In genomic region chr6:37176268-37177082, GRCh38 we compare ENCODE assay signal across 12 cellular contexts. TPM values are rescaled to one million over a fixed set of nuclear protein-coding genes. Genes with fewer than 3 reads are reported as not detected.
DNase-seq lines count a peak whose midpoint lies in the region; ATAC-seq and TF ChIP-seq lines count a peak whose summit lies in the region.
"Had no signal": no experiment of that assay in that cellular context is flagged by ENCODE, and none has a peak within 500 bp of the region (broad histone marks: within the 10 kb centered on the region; RNA-seq: fewer than 3 reads in every experiment).

No MANE protein-coding gene starts in this region.

- no peak for DNase-seq in stimulated activated naive CD8-positive, alpha-beta T cell treated with anti-CD3 and anti-CD28 coated beads, Interleukin-15, Interleukin-2, amounts not matched to agents 100 U/mL and 50 U/mL, for 24 hours
- DNase-seq in T-helper 17 cell = no peak
- peak; percentile 50 for DNase-seq in epithelial cell of esophagus (ENCODE audit: low read depth)
- no peak for DNase-seq in mesenchymal stem cell
- no peak for DNase-seq in HAP-1 (ENCODE audit: low spot score in 2 of 2)
- DNase-seq: mammary epithelial cell, NCI-H1417, SW 1271 had no signal

- H3K14ac ChIP-seq in mesenchymal stem cell (ENCODE audit: low read length in 2 of 2) = no peak overlapping the region

- H2AFZ ChIP-seq in mesenchymal stem cell (ENCODE audit: low read depth, low read length) = no peak overlapping the region

- H3K4ac ChIP-seq in mesenchymal stem cell (ENCODE audit: low read depth in 1 of 2, low read length in 2 of 2) = no peak overlapping the region

- no peaks in the 10 kb centered on the region for H3K27me3 ChIP-seq in mesenchymal stem cell (ENCODE audit: control insufficient read depth in 1 of 2, insufficient read depth in 1 of 2, low read length in 2 of 2)
- H3K27me3 ChIP-seq in HAP-1 (ENCODE audit: low read depth) = no peaks in the 10 kb centered on the region
- H3K27me3 ChIP-seq: breast epithelium had no signal

- no peak overlapping the region for H2BK120ac ChIP-seq in mesenchymal stem cell (ENCODE audit: low read depth, low read length)

- H3K18ac ChIP-seq in mesenchymal stem cell (ENCODE audit: low read depth in 1 of 2, low read length in 2 of 2) = no peak overlapping the region

- H3K79me1 ChIP-seq in mesenchymal stem cell (replicated peaks; ENCODE audit: low read length, poor library complexity, severe bottlenecking) = peaks cover 25% of the 10 kb centered on the region

- H2BK15ac ChIP-seq in mesenchymal stem cell (ENCODE audit: low read depth, poor library complexity, severe bottlenecking) = no peak overlapping the region

- TF ChIP-seq CTCF in epithelial cell of esophagus (IDR thresholded peaks at IDR 0.05; ENCODE audit: insufficient read depth, low read depth, low read length, missing control alignments) = no peak

- H2BK12ac ChIP-seq in mesenchymal stem cell (ENCODE audit: low read length in 2 of 2) = no peak overlapping the region

- H3K9me3 ChIP-seq in T-helper 17 cell (ENCODE audit: control insufficient read depth, low read length, poor library complexity, severe bottlenecking) (no peaks in the 10 kb centered on the region), mesenchymal stem cell (ENCODE audit: control insufficient read depth, low read length) (no peaks in the 10 kb centered on the region), HAP-1 (no peaks in the 10 kb centered on the region)
- H3K9me3 ChIP-seq: breast epithelium had no signal

- peaks cover 9% of the 10 kb centered on the region for H3K4me1 ChIP-seq in mesenchymal stem cell (ENCODE audit: control insufficient read depth, insufficient read depth, low read depth, low read length)
- peaks cover 3% of the 10 kb centered on the region; the same call in 1 of the 2 replicates for H3K4me1 ChIP-seq in HAP-1

- no peak overlapping the region for H3K27ac ChIP-seq in mesenchymal stem cell (ENCODE audit: low read length, poor library complexity, severe bottlenecking)
- H3K27ac ChIP-seq: breast epithelium had no signal

- H3K4me1 Mint-ChIP-seq in stimulated activated naive CD8-positive, alpha-beta T cell treated with anti-CD3 and anti-CD28 coated beads, Interleukin-15, Interleukin-2, amounts not matched to agents 100 ng/mL and 50 ng/mL, for 24 hours (ENCODE audit: low read depth) = peaks cover 66% of the 10 kb centered on the region
- peaks cover 51% of the 10 kb centered on the region for H3K4me1 Mint-ChIP-seq in T-helper 17 cell

- no peak overlapping the region for H4K8ac ChIP-seq in mesenchymal stem cell (ENCODE audit: low read length)

- no peaks in the 10 kb centered on the region for H3K27me3 Mint-ChIP-seq in stimulated activated naive CD8-positive, alpha-beta T cell treated with anti-CD3 and anti-CD28 coated beads, Interleukin-15, Interleukin-2, amounts not matched to agents 100 ng/mL and 50 ng/mL, for 24 hours
- no peaks in the 10 kb centered on the region for H3K27me3 Mint-ChIP-seq in T-helper 17 cell

- H2BK5ac ChIP-seq in mesenchymal stem cell (ENCODE audit: low read depth, low read length, poor library complexity, severe bottlenecking) = no peak overlapping the region

- in situ Hi-C loops in HAP-1 (cut with MboI; ENCODE audit: low sequenced_read_pairs) = loop anchor here (10.0 kb wide), 1 partner anchor 152 kb away; no protein-coding TSS in a partner anchor

- H3K27ac Mint-ChIP-seq in stimulated activated naive CD8-positive, alpha-beta T cell treated with anti-CD3 and anti-CD28 coated beads, Interleukin-15, Interleukin-2, amounts not matched to agents 100 ng/mL and 50 ng/mL, for 24 hours = peak overlapping the region; percentile 92
- peak overlapping the region; percentile 99 for H3K27ac Mint-ChIP-seq in T-helper 17 cell

- H3K4me3 Mint-ChIP-seq in stimulated activated naive CD8-positive, alpha-beta T cell treated with anti-CD3 and anti-CD28 coated beads, Interleukin-15, Interleukin-2, amounts not matched to agents 100 ng/mL and 50 ng/mL, for 24 hours = no peak overlapping the region
- H3K4me3 Mint-ChIP-seq in T-helper 17 cell = peak overlapping the region; percentile 43

- H3K36me3 Mint-ChIP-seq in stimulated activated naive CD8-positive, alpha-beta T cell treated with anti-CD3 and anti-CD28 coated beads, Interleukin-15, Interleukin-2, amounts not matched to agents 100 ng/mL and 50 ng/mL, for 24 hours (ENCODE audit: low read depth) = peaks cover 54% of the 10 kb centered on the region
- H3K36me3 Mint-ChIP-seq in T-helper 17 cell (ENCODE audit: low read depth) = peaks cover 20% of the 10 kb centered on the region

- ATAC-seq in stimulated activated naive CD8-positive, alpha-beta T cell treated with anti-CD3 and anti-CD28 coated beads, Interleukin-15, Interleukin-2, amounts not matched to agents 100 U/mL and 50 U/mL, for 24 hours = no peak
- ATAC-seq in T-helper 17 cell = no peak
- no peak for ATAC-seq in GM19452 (IDR thresholded peaks at IDR 0.05; ENCODE audit: unreplicated experiment)
- no peak for ATAC-seq in HG03045 (IDR thresholded peaks at IDR 0.05; ENCODE audit: unreplicated experiment)

- H4K91ac ChIP-seq in mesenchymal stem cell (ENCODE audit: low read length) = no peak overlapping the region

- H3K36me3 ChIP-seq in mesenchymal stem cell (ENCODE audit: control insufficient read depth in 1 of 2, insufficient read depth in 2 of 2, low read depth in 1 of 2, low read length in 2 of 2) (peaks cover 30 to 36% of the 10 kb centered on the region in 2 experiments), HAP-1 (replicated peaks) (peaks cover 38% of the 10 kb centered on the region)
- H3K36me3 ChIP-seq: breast epithelium had no signal

- H2AK5ac ChIP-seq in mesenchymal stem cell (ENCODE audit: low read length, severe bottlenecking) = no peak overlapping the region

- H3K9me3 Mint-ChIP-seq in stimulated activated naive CD8-positive, alpha-beta T cell treated with anti-CD3 and anti-CD28 coated beads, Interleukin-15, Interleukin-2, amounts not matched to agents 100 ng/mL and 50 ng/mL, for 24 hours = no peaks in the 10 kb centered on the region

- H3K4me3 ChIP-seq in epithelial cell of esophagus (ENCODE audit: low read length) (no peak overlapping the region), mesenchymal stem cell (ENCODE audit: insufficient read depth in 1 of 2, low read depth in 1 of 2, low read length in 2 of 2) (no peak overlapping the region), HAP-1 (no peak overlapping the region)
- H3K4me3 ChIP-seq: breast epithelium had no signal

- no peak overlapping the region for H3K23ac ChIP-seq in mesenchymal stem cell (ENCODE audit: low read length in 2 of 2)

- no peak overlapping the region for H3K4me2 ChIP-seq in mesenchymal stem cell (ENCODE audit: low read length, poor library complexity, severe bottlenecking)

- WGBS in mesenchymal stem cell = 91% methylated on average over 11 of the region's 15 CpGs

- H3K9ac ChIP-seq in mesenchymal stem cell (ENCODE audit: low read length) = no peak overlapping the region

RNA-seq across cellular contexts. Expression of gene PIM1, which starts 6.5 kb away (rescaled TPM):
- 100 to 1,000 TPM; 210 to 310 TPM for total RNA-seq in T-helper 17 cell
- 14.5 TPM for polyA plus RNA-seq in mesenchymal stem cell (2013, experiment 1 of 2)
- 13.6 TPM for polyA plus RNA-seq in mesenchymal stem cell (2013, experiment 2 of 2)
